In genomic region chr2:141264848-141265247, GRCh38 we compare ENCODE assay signal across 22 cellular contexts.
DNase-seq lines count a peak whose midpoint lies in the region; ATAC-seq, FAIRE-seq and TF ChIP-seq lines count a peak whose summit lies in the region.
"Had no signal": no experiment of that assay in that cellular context is flagged by ENCODE, and none has a peak within 500 bp of the region (broad histone marks: within the 10 kb centered on the region; RNA-seq: fewer than 3 reads in every experiment).

No MANE protein-coding gene starts in this region.

- no peak for DNase-seq in HepG2 (ENCODE audit: low spot score)
- no peak for DNase-seq in neuronal stem cell (ENCODE audit: low spot score)
- DNase-seq in posterior vena cava (ENCODE audit: low spot score) = peak; percentile 77
- DNase-seq in activated CD4-positive, alpha-beta T cell treated with anti-CD3 and anti-CD28 coated beads for 36 hours = no peak
- DNase-seq in HUDEP-2 (lab: John Stamatoyannopoulos, UW; ENCODE audit: unreplicated experiment in 76 of 76) = no peak
- DNase-seq: 8988T; ACHN; BE2C; C1 segment of cervical spinal cord; CD4-positive, CD25-positive, alpha-beta regulatory T cell; CD8-positive, alpha-beta memory T cell; COR-L47; DMS79 treated with DMSO at 0.1 percent for 48 hours; GF-D8 had no signal

- FAIRE-seq in HepG2 (lab: Jason Lieb, UNC) = no peak
- FAIRE-seq: A204.1, D721Med, G401.6, GM12891, GM19239 had no signal

- intact Hi-C loops in HepG2 (cut with micrococcal nuclease; ENCODE audit: unreplicated experiment) (no loop called here), posterior vena cava (cut with DNase I) (no loop called here)
- intact Hi-C loops in activated CD4-positive, alpha-beta T cell treated with anti-CD3 and anti-CD28 coated beads for 36 hours (cut with DNase I, micrococcal nuclease) = no loop called here

- no peak overlapping the region for H3K4ac ChIP-seq in neuronal stem cell (ENCODE audit: low read length)

- BruUV-seq in HepG2 (replicated peaks; lab: Mats Ljungman, UMichigan) = no TSS peak

- H2BK5ac ChIP-seq in neuronal stem cell (ENCODE audit: low read length) = no peak overlapping the region

- no peaks in the 10 kb centered on the region for H3K79me1 ChIP-seq in neuronal stem cell (ENCODE audit: low read depth, low read length)

- no peak for TF ChIP-seq EP300 in HepG2 (IDR thresholded peaks at IDR 0.05; ENCODE audit: low read depth in 2 of 2, low read length in 2 of 2)
- no peak for TF ChIP-seq EP300 in HepG2 (CRISPR knock-in tag; IDR thresholded peaks at IDR 0.05; ENCODE audit: borderline replicate concordance)

- 6% methylated on average over 5 of the region's 10 CpGs for WGBS in HepG2 (ENCODE audit: low lambda C conversion rate)
- WGBS in neuronal stem cell (ENCODE audit: extremely low coverage in 2 of 2, insufficient read length in 2 of 2, insufficient replicate concordance in 1 of 2), 2 donors = no CpG with 5 or more reads among the region's 10 CpGs

- no peak overlapping the region for H3K4me2 ChIP-seq in HepG2 (ENCODE audit: low read depth, low read length)
- H3K4me2 ChIP-seq in neuronal stem cell (ENCODE audit: insufficient read depth, low read length, poor library complexity, severe bottlenecking) = no peak overlapping the region
- H3K4me2 ChIP-seq: BLaER1 had no signal

- no peak overlapping the region for H2BK120ac ChIP-seq in neuronal stem cell (ENCODE audit: low read depth, low read length)

- no peaks in the 10 kb centered on the region for H3K4me1 Mint-ChIP-seq in activated CD4-positive, alpha-beta T cell treated with anti-CD3 and anti-CD28 coated beads for 36 hours
- H3K4me1 Mint-ChIP-seq: CD14-positive monocyte; CD4-positive, alpha-beta memory T cell; CD4-positive, CD25-positive, alpha-beta regulatory T cell; CD8-positive, alpha-beta memory T cell had no signal

- H3K18ac ChIP-seq in neuronal stem cell (ENCODE audit: low read length) = peak overlapping the region; percentile 18

- no peaks in the 10 kb centered on the region for H3K4me1 ChIP-seq in HepG2 (ENCODE audit: insufficient read depth, low read length)
- H3K4me1 ChIP-seq in neuronal stem cell (ENCODE audit: control insufficient read depth in 2 of 2, insufficient read depth in 1 of 2, low read depth in 1 of 2, low read length in 2 of 2) = no peaks in the 10 kb centered on the region
- H3K4me1 ChIP-seq: BE2C, BLaER1 had no signal

- H2AK5ac ChIP-seq in neuronal stem cell (ENCODE audit: low read depth, low read length) = no peak overlapping the region

- in situ Hi-C loops in HepG2 (cut with HindIII; ENCODE audit: extremely low pct_ligation_motif_present, low pct_unique_long_range_greater_than_20kb) = no loop called here

- H3K27me3 ChIP-seq in HepG2 (ENCODE audit: control insufficient read depth in 1 of 2, insufficient read depth in 2 of 2, low read length in 2 of 2) = no peaks in the 10 kb centered on the region
- H3K27me3 ChIP-seq in neuronal stem cell (ENCODE audit: control insufficient read depth in 3 of 3, insufficient read depth in 3 of 3, low read depth in 1 of 3, low read length in 3 of 3) = no peaks in the 10 kb centered on the region
- H3K27me3 ChIP-seq: BE2C, BLaER1 had no signal

- H3K27me3 Mint-ChIP-seq in activated CD4-positive, alpha-beta T cell treated with anti-CD3 and anti-CD28 coated beads for 36 hours = no peaks in the 10 kb centered on the region
- H3K27me3 Mint-ChIP-seq: CD4-positive, alpha-beta memory T cell; CD4-positive, CD25-positive, alpha-beta regulatory T cell; CD8-positive, alpha-beta memory T cell had no signal

- H3K27ac ChIP-seq in HepG2 (ENCODE audit: extremely low read length, insufficient read depth, low read length) = no peak overlapping the region
- no peak overlapping the region for H3K27ac ChIP-seq in neuronal stem cell (replicated peaks; ENCODE audit: low read length)
- H3K27ac ChIP-seq: BLaER1 had no signal

- H3K9me3 ChIP-seq in HepG2 (ENCODE audit: low read length) (no peaks in the 10 kb centered on the region), neuronal stem cell (replicated peaks in 1 of 2; ENCODE audit: control insufficient read depth in 2 of 2, insufficient read depth in 1 of 2, low read depth in 1 of 2, low read length in 2 of 2) (no peaks in the 10 kb centered on the region)
- H3K9me3 ChIP-seq: BE2C had no signal

- H3K14ac ChIP-seq in neuronal stem cell (ENCODE audit: low read length) = no peak overlapping the region

- no peaks in the 10 kb centered on the region for H4K20me1 ChIP-seq in HepG2 (ENCODE audit: insufficient read depth, low read length)
- H4K20me1 ChIP-seq: BLaER1 had no signal

- H3K36me3 Mint-ChIP-seq in activated CD4-positive, alpha-beta T cell treated with anti-CD3 and anti-CD28 coated beads for 36 hours (ENCODE audit: low read depth) = no peaks in the 10 kb centered on the region
- H3K36me3 Mint-ChIP-seq: CD14-positive monocyte; CD4-positive, alpha-beta memory T cell; CD4-positive, CD25-positive, alpha-beta regulatory T cell; CD8-positive, alpha-beta memory T cell had no signal

- H2BK12ac ChIP-seq in neuronal stem cell (ENCODE audit: low read length) = no peak overlapping the region

- no peak overlapping the region for H2BK15ac ChIP-seq in neuronal stem cell (ENCODE audit: low read length)

- H3K36me3 ChIP-seq in HepG2 (replicated peaks in 1 of 2; ENCODE audit: control insufficient read depth in 1 of 2, insufficient read depth in 2 of 2, low read length in 2 of 2) (no peaks in the 10 kb centered on the region), neuronal stem cell (replicated peaks in 1 of 2; ENCODE audit: control insufficient read depth in 2 of 2, insufficient read depth in 2 of 2, low read length in 2 of 2) (no peaks in the 10 kb centered on the region)
- H3K36me3 ChIP-seq: BE2C, BLaER1 had no signal

- H3K9ac ChIP-seq in HepG2 (ENCODE audit: insufficient read depth, low read depth, low read length) = no peak overlapping the region
- H3K9ac ChIP-seq in neuronal stem cell (ENCODE audit: low read depth, low read length, poor library complexity) = no peak overlapping the region
- H3K9ac ChIP-seq: BLaER1 had no signal

- no peak overlapping the region for H2AFZ ChIP-seq in HepG2 (ENCODE audit: low read length)
- peak overlapping the region; percentile 40 for H2AFZ ChIP-seq in neuronal stem cell (ENCODE audit: low read length)

- TF ChIP-seq RAD21 in HepG2 (CRISPR knock-in tag; IDR thresholded peaks at IDR 0.05) = no peak

- H3K9me3 Mint-ChIP-seq in activated CD4-positive, alpha-beta T cell treated with anti-CD3 and anti-CD28 coated beads for 36 hours (ENCODE audit: low read depth) = peaks cover 15% of the 10 kb centered on the region

- CTCF ChIA-PET in HepG2 (lab: Yijun Ruan, JAX; ENCODE audit: low intra/inter-chr PET ratio, low total read pairs) = no interaction called here
- CTCF ChIA-PET in activated CD4-positive, alpha-beta T cell treated with anti-CD3 and anti-CD28 coated beads for 36 hours (lab: Charles Lee) = no interaction called here

- no peak for TF ChIP-seq POLR2A in HepG2 (IDR thresholded peaks at IDR 0.05; ENCODE audit: insufficient read depth in 1 of 2, low read depth in 2 of 2, low read length in 2 of 2)

- no peak overlapping the region for H3K4me3 Mint-ChIP-seq in activated CD4-positive, alpha-beta T cell treated with anti-CD3 and anti-CD28 coated beads for 36 hours
- H3K4me3 Mint-ChIP-seq: CD14-positive monocyte; CD4-positive, alpha-beta memory T cell; CD4-positive, CD25-positive, alpha-beta regulatory T cell; CD8-positive, alpha-beta memory T cell had no signal

- ATAC-seq in HepG2 = peak; percentile 42; the same call in 2 of the 3 replicates
- no peak for ATAC-seq in activated CD4-positive, alpha-beta T cell treated with anti-CD3 and anti-CD28 coated beads for 36 hours

- H3K79me2 ChIP-seq in HepG2 (ENCODE audit: insufficient read depth, low read length) = no peaks in the 10 kb centered on the region

- H4K8ac ChIP-seq in neuronal stem cell (ENCODE audit: low read depth, low read length) = no peak overlapping the region

- no peak overlapping the region for H3K23ac ChIP-seq in neuronal stem cell (ENCODE audit: low read depth, low read length, poor library complexity)

- H3K27ac Mint-ChIP-seq in activated CD4-positive, alpha-beta T cell treated with anti-CD3 and anti-CD28 coated beads for 36 hours = no peak overlapping the region
- H3K27ac Mint-ChIP-seq: CD14-positive monocyte; CD4-positive, alpha-beta memory T cell; CD4-positive, CD25-positive, alpha-beta regulatory T cell; CD8-positive, alpha-beta memory T cell had no signal

- no peak overlapping the region for H4K91ac ChIP-seq in neuronal stem cell (ENCODE audit: low read depth, low read length, poor library complexity)

- no peak for TF ChIP-seq CTCF in HepG2 (CRISPR knock-in tag; IDR thresholded peaks at IDR 0.05)

- POLR2A ChIA-PET in HepG2 (lab: Yijun Ruan, JAX) = no interaction called here
- POLR2A ChIA-PET in activated CD4-positive, alpha-beta T cell treated with anti-CD3 and anti-CD28 coated beads for 36 hours (lab: Charles Lee) = no interaction called here

- H3K4me3 ChIP-seq in HepG2 (replicated peaks in 1 of 3; ENCODE audit: insufficient read depth in 1 of 3, low read depth in 2 of 3, low read length in 3 of 3) = no peak overlapping the region
- H3K4me3 ChIP-seq in neuronal stem cell (ENCODE audit: low read length in 2 of 2) = no peak overlapping the region
- H3K4me3 ChIP-seq: BLaER1 had no signal

TF ChIP-seq in HepG2, 621 proteins besides CTCF, POLR2A, EP300 and RAD21:
- TF ChIP-seq SYNCRIP (IDR thresholded peaks at IDR 0.05; ENCODE audit: insufficient read depth, low read depth, low read length) (no peak), GATA4 (IDR thresholded peaks at IDR 0.05; ENCODE audit: borderline replicate concordance, low read depth) (no peak), ZSCAN9 (CRISPR knock-in tag; IDR thresholded peaks at IDR 0.05; ENCODE audit: borderline replicate concordance) (no peak), HNF1B (CRISPR knock-in tag; IDR thresholded peaks at IDR 0.05) (no peak), JUN (CRISPR knock-in tag; IDR thresholded peaks at IDR 0.05) (no peak), ZNF296 (CRISPR knock-in tag; conservative IDR thresholded peaks at IDR 0.05) (no peak), BHLHE40 (IDR thresholded peaks at IDR 0.05; ENCODE audit: low read length) (no peak)
